In genomic region chr4:139083533-139084424, GRCh38 we compare ENCODE assay signal across 8 cellular contexts.
A peak's percentile ranks its signal among the peaks of the same experiment; 100 is the strongest.
DNase-seq lines count a peak whose midpoint lies in the region; ATAC-seq lines count a peak whose summit lies in the region.

No MANE protein-coding gene starts in this region.

- DNase-seq in AG08396 (ENCODE audit: low spot score) (peak; percentile 87), NCI-H226 (peak; percentile 80), cerebellar cortex (ENCODE audit: low spot score) (peak; percentile 91), kidney glomerular epithelial cell (lab: John Stamatoyannopoulos, UW) (peak; percentile 83)
- DNase-seq in activated CD4-positive, CD25-positive, alpha-beta regulatory T cell treated with anti-CD3 and anti-CD28 coated beads, Interleukin-2, amount 50 U/mL, for 16 hours (ENCODE audit: low read depth, low spot score) = peak; percentile 56
- DNase-seq in stimulated activated CD4-positive, alpha-beta T cell treated with anti-CD3 and anti-CD28 coated beads, Interleukin-15, amount 100 ng/mL, for 48 hours (ENCODE audit: low read depth in 2 of 2) = peak; percentile 75 to 80

- peak; percentile 63 for ATAC-seq in GM18867 (IDR thresholded peaks at IDR 0.05; ENCODE audit: unreplicated experiment)
- ATAC-seq in HG03097 (IDR thresholded peaks at IDR 0.05; ENCODE audit: low FRiP score, unreplicated experiment) = peak; percentile 44

Comparison
In these comparisons a context has a peak if more than half of its experiments do, and no peak if none do; other contexts are left out.
1. Peak in every context shown above with its lines: DNase-seq and ATAC-seq.